Comparison of ENCODE assay signal across 1 cellular context in the genomic region with DNA sequence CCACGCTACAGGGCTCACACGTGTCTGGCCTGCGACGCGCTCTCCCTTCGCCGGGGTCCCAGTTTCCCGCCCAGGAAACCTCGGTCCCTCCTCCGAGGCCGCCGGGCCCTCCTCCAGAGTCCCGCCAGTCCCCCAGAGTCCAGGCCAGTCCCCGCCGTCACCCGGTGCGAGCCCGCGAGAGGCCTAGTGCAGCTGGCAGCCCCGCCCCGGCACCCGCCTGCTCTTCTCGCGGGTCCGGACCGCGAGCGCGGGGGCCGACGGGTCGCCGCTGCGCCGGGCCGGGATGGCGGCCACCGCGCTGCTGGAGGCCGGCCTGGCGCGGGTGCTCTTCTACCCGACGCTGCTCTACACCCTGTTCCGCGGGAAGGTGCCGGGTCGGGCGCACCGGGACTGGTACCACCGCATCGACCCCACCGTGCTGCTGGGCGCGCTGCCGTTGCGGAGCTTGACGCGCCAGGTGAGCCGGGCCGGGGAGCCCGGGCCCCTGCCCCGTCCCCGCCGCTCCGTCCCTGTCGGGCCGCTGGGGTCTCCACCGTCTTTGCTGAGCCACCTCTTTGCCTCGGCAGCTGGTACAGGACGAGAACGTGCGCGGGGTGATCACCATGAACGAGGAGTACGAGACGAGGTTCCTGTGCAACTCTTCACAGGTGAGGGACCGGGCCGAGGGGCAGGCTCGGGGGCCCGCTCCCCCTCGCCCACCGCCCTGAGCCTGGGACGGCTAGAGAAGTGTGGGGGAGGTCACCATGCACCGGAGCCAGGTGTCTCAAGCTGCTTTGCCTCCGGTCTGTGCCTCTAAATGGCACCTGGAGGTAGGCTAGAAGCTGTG.
TF ChIP-seq lines count a peak whose summit lies in the region.

PTPMT1 (plus strand) TSS at position 260 of the 826 bp plus-strand sequence; CDS start at position 284, 24 bp downstream.

TF ChIP-seq in HepG2, 621 proteins besides CTCF, POLR2A, EP300 and RAD21 (continued from another document and continues in another):
- TF ChIP-seq ZNF275 (CRISPR knock-in tag; IDR thresholded peaks at IDR 0.05; ENCODE audit: borderline replicate concordance) = peak; percentile 33; the same call in 1 of the 2 replicates
- peak; percentile 83; the same call in 1 of the 2 replicates for TF ChIP-seq RNF2 (conservative IDR thresholded peaks at IDR 0.05; ENCODE audit: low read depth)
- no peak for TF ChIP-seq ZNF800 (CRISPR knock-in tag; IDR thresholded peaks at IDR 0.05)
- TF ChIP-seq NONO (IDR thresholded peaks at IDR 0.05) = no peak
- TF ChIP-seq NONO (CRISPR knock-in tag; conservative IDR thresholded peaks at IDR 0.05) = peak; percentile 57; the same call in 1 of the 2 replicates
- TF ChIP-seq MTF1 (CRISPR knock-in tag; IDR thresholded peaks at IDR 0.05) = no peak
- peak; percentile 51; the same call in 1 of the 2 replicates for TF ChIP-seq ZNF280B (CRISPR knock-in tag; IDR thresholded peaks at IDR 0.05; ENCODE audit: borderline replicate concordance)
- TF ChIP-seq TMF1 (CRISPR knock-in tag; IDR thresholded peaks at IDR 0.05; ENCODE audit: low read depth) = 0 out of 2 replicates have a peak, but pooled peaks have one; percentile 33
- peak; percentile 69 for TF ChIP-seq HOXA3 (CRISPR knock-in tag; IDR thresholded peaks at IDR 0.05)
- no peak for TF ChIP-seq KDM4B (CRISPR knock-in tag; IDR thresholded peaks at IDR 0.05)
- peak; percentile 16; the same call in 1 of the 2 replicates for TF ChIP-seq SMAD1 (CRISPR knock-in tag; IDR thresholded peaks at IDR 0.05; ENCODE audit: borderline replicate concordance, low read depth)
- TF ChIP-seq SMYD3 (CRISPR knock-in tag; IDR thresholded peaks at IDR 0.05) = no peak
- TF ChIP-seq KDM5A (IDR thresholded peaks at IDR 0.05; ENCODE audit: borderline replicate concordance, low read length) = 0 out of 2 replicates have a peak, but pooled peaks have one; percentile 40
- TF ChIP-seq ZNF629 (CRISPR knock-in tag; conservative IDR thresholded peaks at IDR 0.05) = 0 out of 2 replicates have a peak, but pooled peaks have one; percentile 9
- TF ChIP-seq, protein P1, sequence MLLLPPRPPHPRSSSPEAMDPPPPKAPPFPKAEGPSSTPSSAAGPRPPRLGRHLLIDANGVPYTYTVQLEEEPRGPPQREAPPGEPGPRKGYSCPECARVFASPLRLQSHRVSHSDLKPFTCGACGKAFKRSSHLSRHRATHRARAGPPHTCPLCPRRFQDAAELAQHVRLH (CRISPR knock-in tag; IDR thresholded peaks at IDR 0.05; ENCODE audit: borderline replicate concordance, low read depth) = 0 out of 2 replicates have a peak, but pooled peaks have one; percentile 37
- TF ChIP-seq SNAPC4 (CRISPR knock-in tag; IDR thresholded peaks at IDR 0.05) = 0 out of 2 replicates have a peak, but pooled peaks have one; percentile 40
- no peak for TF ChIP-seq REXO4 (CRISPR knock-in tag; IDR thresholded peaks at IDR 0.05; ENCODE audit: borderline replicate concordance)
- peak; percentile 24; the same call in 1 of the 2 replicates for TF ChIP-seq ZC3H13 (CRISPR knock-in tag; IDR thresholded peaks at IDR 0.05)
- no peak for TF ChIP-seq SSRP1 (CRISPR knock-in tag; IDR thresholded peaks at IDR 0.05)
- TF ChIP-seq ZNF142 (CRISPR knock-in tag; IDR thresholded peaks at IDR 0.05) = peak; percentile 58; the same call in 1 of the 2 replicates
- TF ChIP-seq ZNF607 (CRISPR knock-in tag; IDR thresholded peaks at IDR 0.05; ENCODE audit: borderline replicate concordance) = peak; percentile 95
- peak; percentile 67; the same call in 1 of the 2 replicates for TF ChIP-seq MAZ (IDR thresholded peaks at IDR 0.05; ENCODE audit: borderline replicate concordance, low read depth, low read length)
- peak; percentile 80 for TF ChIP-seq MAZ (CRISPR knock-in tag; IDR thresholded peaks at IDR 0.05; ENCODE audit: low read depth)
- peak; percentile 49; the same call in 1 of the 3 replicates for TF ChIP-seq MXI1 (IDR thresholded peaks at IDR 0.05; ENCODE audit: borderline replicate concordance, low read depth, low read length)
- TF ChIP-seq AHR (CRISPR knock-in tag; IDR thresholded peaks at IDR 0.05) = no peak
- TF ChIP-seq, protein P2, sequence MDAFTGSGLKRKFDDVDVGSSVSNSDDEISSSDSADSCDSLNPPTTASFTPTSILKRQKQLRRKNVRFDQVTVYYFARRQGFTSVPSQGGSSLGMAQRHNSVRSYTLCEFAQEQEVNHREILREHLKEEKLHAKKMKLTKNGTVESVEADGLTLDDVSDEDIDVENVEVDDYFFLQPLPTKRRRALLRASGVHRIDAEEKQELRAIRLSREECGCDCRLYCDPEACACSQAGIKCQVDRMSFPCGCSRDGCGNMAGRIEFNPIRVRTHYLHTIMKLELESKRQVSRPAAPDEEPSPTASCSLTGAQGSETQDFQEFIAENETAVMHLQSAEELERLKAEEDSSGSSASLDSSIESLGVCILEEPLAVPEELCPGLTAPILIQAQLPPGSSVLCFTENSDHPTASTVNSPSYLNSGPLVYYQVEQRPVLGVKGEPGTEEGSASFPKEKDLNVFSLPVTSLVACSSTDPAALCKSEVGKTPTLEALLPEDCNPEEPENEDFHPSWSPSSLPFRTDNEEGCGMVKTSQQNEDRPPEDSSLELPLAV (CRISPR knock-in tag; conservative IDR thresholded peaks at IDR 0.05; ENCODE audit: low read depth) = no peak
- peak; percentile 80 for TF ChIP-seq ZNF143 (CRISPR knock-in tag; IDR thresholded peaks at IDR 0.05)
- TF ChIP-seq, protein P3, sequence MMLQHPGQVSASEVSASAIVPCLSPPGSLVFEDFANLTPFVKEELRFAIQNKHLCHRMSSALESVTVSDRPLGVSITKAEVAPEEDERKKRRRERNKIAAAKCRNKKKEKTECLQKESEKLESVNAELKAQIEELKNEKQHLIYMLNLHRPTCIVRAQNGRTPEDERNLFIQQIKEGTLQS (CRISPR knock-in tag; IDR thresholded peaks at IDR 0.05) = 0 out of 2 replicates have a peak, but pooled peaks have one; percentile 10
- 0 out of 2 replicates have a peak, but pooled peaks have one; percentile 33 for TF ChIP-seq MEF2D (CRISPR knock-in tag; IDR thresholded peaks at IDR 0.05)
- 0 out of 2 replicates have a peak, but pooled peaks have one; percentile 81 for TF ChIP-seq ZNF674 (CRISPR knock-in tag; IDR thresholded peaks at IDR 0.05; ENCODE audit: low read depth)
- TF ChIP-seq ZKSCAN8 (CRISPR knock-in tag; IDR thresholded peaks at IDR 0.05; ENCODE audit: borderline replicate concordance) = 0 out of 2 replicates have a peak, but pooled peaks have one; percentile 12
- TF ChIP-seq JUNB (CRISPR knock-in tag; IDR thresholded peaks at IDR 0.05; ENCODE audit: borderline replicate concordance) = no peak
- 0 out of 2 replicates have a peak, but pooled peaks have one; percentile 54 for TF ChIP-seq GLI4 (CRISPR knock-in tag; IDR thresholded peaks at IDR 0.05; ENCODE audit: borderline replicate concordance)
- TF ChIP-seq HOXA5 (CRISPR knock-in tag; IDR thresholded peaks at IDR 0.05) = 0 out of 2 replicates have a peak, but pooled peaks have one; percentile 47
- TF ChIP-seq ZNF766 (CRISPR knock-in tag; IDR thresholded peaks at IDR 0.05; ENCODE audit: borderline replicate concordance) = 0 out of 2 replicates have a peak, but pooled peaks have one; percentile 30
- TF ChIP-seq PAX8 (CRISPR knock-in tag; IDR thresholded peaks at IDR 0.05; ENCODE audit: borderline replicate concordance) = 0 out of 2 replicates have a peak, but pooled peaks have one; percentile 55
